9 cellular contexts compared by ENCODE assay signal in genomic region chr14:23469906-23470403, GRCh38. TPM values are rescaled to one million over a fixed set of nuclear protein-coding genes. Genes with fewer than 3 reads are reported as not detected.
DNase-seq lines count a peak whose midpoint lies in the region; ATAC-seq and TF ChIP-seq lines count a peak whose summit lies in the region.
"Had no signal": no experiment of that assay in that cellular context is flagged by ENCODE, and none has a peak within 500 bp of the region (broad histone marks: within the 10 kb centered on the region; RNA-seq: fewer than 3 reads in every experiment).

No MANE protein-coding gene starts in this region.

- CTCF ChIA-PET in CD8-positive, alpha-beta T cell (lab: Charles Lee) = interaction anchor here (0.6 to 1.4 kb wide), 2 partner anchors 90 to 967 kb away, joined by 3 to 4 read pairs; no protein-coding TSS in a partner anchor

- H3K9ac ChIP-seq in mucosa of rectum (ENCODE audit: low read depth in 1 of 2, low read length in 2 of 2) = peak overlapping the region; percentile 78 to 98

- peaks cover 10% of the 10 kb centered on the region for H3K36me3 ChIP-seq in CD8-positive, alpha-beta T cell (ENCODE audit: insufficient read depth, low read length)
- peaks cover 30% of the 10 kb centered on the region for H3K36me3 ChIP-seq in brain microvascular endothelial cell (replicated peaks)
- peaks cover 17 to 28% of the 10 kb centered on the region in 2 donors for H3K36me3 ChIP-seq in mucosa of rectum (ENCODE audit: control insufficient read depth in 2 of 2, insufficient read depth in 2 of 2, low read length in 2 of 2)

- H3K4me1 ChIP-seq in CD8-positive, alpha-beta T cell (ENCODE audit: insufficient read depth, low read length) = peaks cover 16% of the 10 kb centered on the region
- peaks cover 0 to 6% of the 10 kb centered on the region in 2 donors for H3K4me1 ChIP-seq in mucosa of rectum (ENCODE audit: control insufficient read depth in 2 of 2, insufficient read depth in 2 of 2, low read length in 2 of 2)

- H3K27me3 ChIP-seq in CD8-positive, alpha-beta T cell (ENCODE audit: insufficient read depth, low read length) = no peaks in the 10 kb centered on the region
- H3K27me3 ChIP-seq in brain microvascular endothelial cell (replicated peaks) (no peaks in the 10 kb centered on the region), mucosa of rectum (ENCODE audit: control insufficient read depth in 2 of 2, insufficient read depth in 2 of 2, low read length in 2 of 2) (no peaks in the 10 kb centered on the region)

- no peak for TF ChIP-seq CTCF in CD8-positive, alpha-beta T cell (IDR thresholded peaks at IDR 0.05)
- TF ChIP-seq CTCF in brain microvascular endothelial cell (IDR thresholded peaks at IDR 0.05; ENCODE audit: low read depth, low read length, missing control alignments) = no peak

- H3K27me3 Mint-ChIP-seq in CD8-positive, alpha-beta T cell (ENCODE audit: low read depth) = no peaks in the 10 kb centered on the region
- H3K27me3 Mint-ChIP-seq: IgD-negative memory B cell had no signal

- in situ Hi-C loops in brain microvascular endothelial cell (cut with HindIII; ENCODE audit: low pct_ligation_motif_present, low sequenced_read_pairs) = no loop called here

- intact Hi-C loops in CD8-positive, alpha-beta T cell (cut with DNase I, micrococcal nuclease) = loop anchor here (1.0 to 10.0 kb wide), 15 partner anchors 81 to 975 kb away; partner anchors contain the start of genes HOMEZ (in 2 of the 2), PABPN1 (in 2 of the 2), SDR39U1 (in 2 of the 2) and ACIN1 (in 1 of the 2)

- ATAC-seq in CD8-positive, alpha-beta T cell = peak; percentile 5
- ATAC-seq in HG02870 (IDR thresholded peaks at IDR 0.05; ENCODE audit: unreplicated experiment) = peak; percentile 4

- peak overlapping the region; percentile 80 for H3K27ac ChIP-seq in CD8-positive, alpha-beta T cell (ENCODE audit: low read depth, low read length)
- H3K27ac ChIP-seq in brain microvascular endothelial cell (peak overlapping the region; percentile 77), mucosa of rectum (ENCODE audit: low read depth in 2 of 2, low read length in 2 of 2) (peak overlapping the region; percentile 74 to 80)

- POLR2A ChIA-PET in CD8-positive, alpha-beta T cell (lab: Charles Lee) = interaction anchor here (1.6 to 2.4 kb wide), 2 partner anchors 149 to 167 kb away, joined by 5 to 6 read pairs; partner anchors contain the start of genes PABPN1 and PPP1R3E

- peak overlapping the region; percentile 71 for H3K4me3 ChIP-seq in CD8-positive, alpha-beta T cell (ENCODE audit: low read depth, low read length)
- H3K4me3 ChIP-seq in brain microvascular endothelial cell (ENCODE audit: low read depth, low read length) = peak overlapping the region; percentile 98
- peak overlapping the region; percentile 80 to 100 for H3K4me3 ChIP-seq in mucosa of rectum (ENCODE audit: low read length in 2 of 2)

- no peaks in the 10 kb centered on the region for H3K9me3 ChIP-seq in CD8-positive, alpha-beta T cell (ENCODE audit: low read length)
- no peaks in the 10 kb centered on the region for H3K9me3 ChIP-seq in mucosa of rectum (ENCODE audit: control insufficient read depth in 2 of 2, low read length in 2 of 2)

- no peaks in the 10 kb centered on the region for H3K9me3 Mint-ChIP-seq in CD8-positive, alpha-beta T cell
- H3K9me3 Mint-ChIP-seq: IgD-negative memory B cell had no signal

- no peak overlapping the region for H3K27ac Mint-ChIP-seq in CD8-positive, alpha-beta T cell

- no peak overlapping the region for H3K4me3 Mint-ChIP-seq in CD8-positive, alpha-beta T cell

- DNase-seq in CD8-positive, alpha-beta T cell = no peak
- no peak for DNase-seq in brain microvascular endothelial cell
- DNase-seq in SKM-1 (lab: John Stamatoyannopoulos, UW; ENCODE audit: unreplicated experiment) = no peak
- no peak for DNase-seq in pons (ENCODE audit: low spot score)
- no peak for DNase-seq in cerebellum (ENCODE audit: low spot score)
- DNase-seq in NCI-H1930 (lab: John Stamatoyannopoulos, UW) = no peak

- H3K36me3 Mint-ChIP-seq in CD8-positive, alpha-beta T cell = peaks cover 40% of the 10 kb centered on the region
- H3K36me3 Mint-ChIP-seq: IgD-negative memory B cell had no signal

- peaks cover 12% of the 10 kb centered on the region for H3K4me1 Mint-ChIP-seq in CD8-positive, alpha-beta T cell (ENCODE audit: low read depth)

RNA-seq across cellular contexts. Expression of gene NGDN, which starts 0.5 kb away (rescaled TPM):
- 100 to 1,000 TPM; 173 TPM for total RNA-seq in CD8-positive, alpha-beta T cell
- 33.4 TPM for total RNA-seq in cerebellum

RNA-seq across cellular contexts. Expression of gene MYH7, which starts 34.5 kb away (rescaled TPM):
- total RNA-seq in CD8-positive, alpha-beta T cell = not detected
- total RNA-seq in cerebellum = 2.2 TPM
